26 cellular contexts compared by ENCODE assay signal in genomic region chr6:93562566-93562965, GRCh38.
DNase-seq lines count a peak whose midpoint lies in the region; TF ChIP-seq lines count a peak whose summit lies in the region.
"Had no signal": no experiment of that assay in that cellular context is flagged by ENCODE, and none has a peak within 500 bp of the region (broad histone marks: within the 10 kb centered on the region; RNA-seq: fewer than 3 reads in every experiment).

No MANE protein-coding gene starts in this region.

- H3K4me1 ChIP-seq in H9 (ENCODE audit: insufficient read depth, low read length), result no peaks in the 10 kb centered on the region
- H3K4me1 ChIP-seq: body of pancreas, Caco-2, heart left ventricle had no signal

- H3K4me2 ChIP-seq in H9 (ENCODE audit: insufficient read depth, insufficient read length, low read length), result no peak overlapping the region
- H3K4me2 ChIP-seq: PC-9 had no signal

- H3K4me3 ChIP-seq in brain microvascular endothelial cell (ENCODE audit: low read depth, low read length) (no peak overlapping the region), retinal pigment epithelial cell (ENCODE audit: low read length) (no peak overlapping the region), WERI-Rb-1 (ENCODE audit: low read depth, low read length) (no peak overlapping the region)
- H3K4me3 ChIP-seq: body of pancreas, heart left ventricle, PC-9 had no signal

- H4K91ac ChIP-seq in H9 (ENCODE audit: insufficient read length, low read depth, low read length), result no peak overlapping the region

- H3K23me2 ChIP-seq in H9 (ENCODE audit: insufficient read length, low read depth, low read length, poor library complexity, severe bottlenecking), result no peaks in the 10 kb centered on the region

- H3K27ac ChIP-seq in brain microvascular endothelial cell (no peak overlapping the region), WERI-Rb-1 (no peak overlapping the region), H9 (ENCODE audit: insufficient read length, low read depth, low read length) (no peak overlapping the region)
- H3K27ac ChIP-seq: body of pancreas, HL-60, PC-9 had no signal

- H4K8ac ChIP-seq in H9 (replicated peaks; ENCODE audit: insufficient read length, low read depth, low read length), result no peak overlapping the region

- H2BK20ac ChIP-seq in H9 (ENCODE audit: low read depth, low read length, poor library complexity, severe bottlenecking), result no peak overlapping the region

- no peak overlapping the region for H3K4me3 Mint-ChIP-seq in H9
- H3K4me3 Mint-ChIP-seq: activated CD4-positive, alpha-beta T cell treated with anti-CD3 and anti-CD28 coated beads, Interleukin-2, amount 10 ng/mL, durations not matched to agents 24 days and 14 days; activated T-cell treated with anti-CD3 and anti-CD28 coated beads, Interleukin-2, amount 50 U/mL, for 4 hours; memory B cell; naive B cell had no signal

- no peaks in the 10 kb centered on the region for H4K20me1 ChIP-seq in H9 (ENCODE audit: control insufficient read depth, insufficient read depth, insufficient read length)

- H2AFZ ChIP-seq in H9 (ENCODE audit: low read length), result no peak overlapping the region
- H2AFZ ChIP-seq: PC-9 had no signal

- no peak overlapping the region for H2BK12ac ChIP-seq in H9 (ENCODE audit: insufficient read length, low read depth, low read length)

- H3K9me3 ChIP-seq in WERI-Rb-1 (ENCODE audit: severe bottlenecking) (no peaks in the 10 kb centered on the region), H9 (ENCODE audit: control insufficient read depth, low read depth, low read length) (no peaks in the 10 kb centered on the region)
- H3K9me3 ChIP-seq: body of pancreas, Caco-2, heart left ventricle had no signal

- H3K14ac ChIP-seq in H9 (ENCODE audit: insufficient read depth, low read length), result no peak overlapping the region

- TF ChIP-seq CTCF in brain microvascular endothelial cell (IDR thresholded peaks at IDR 0.05; ENCODE audit: low read depth, low read length, missing control alignments) (no peak), retinal pigment epithelial cell (conservative IDR thresholded peaks at IDR 0.05; ENCODE audit: low read depth, low read length) (no peak), WERI-Rb-1 (IDR thresholded peaks at IDR 0.05; ENCODE audit: low read depth, low read length) (no peak), H9 (conservative IDR thresholded peaks at IDR 0.05) (no peak)

- no peaks in the 10 kb centered on the region for H3K79me1 ChIP-seq in H9 (ENCODE audit: insufficient read depth, low read depth, low read length, poor library complexity, severe bottlenecking)

- H3K9me3 Mint-ChIP-seq in H9, result no peaks in the 10 kb centered on the region
- H3K9me3 Mint-ChIP-seq: activated CD4-positive, alpha-beta T cell treated with anti-CD3 and anti-CD28 coated beads, Interleukin-2, amount 10 ng/mL, durations not matched to agents 24 days and 14 days; memory B cell had no signal

- H3K27ac Mint-ChIP-seq in H9, result peak overlapping the region in 1 of 3 experiments; percentile 13; a peak in 1 of 7 replicates
- H3K27ac Mint-ChIP-seq: activated CD4-positive, alpha-beta T cell treated with anti-CD3 and anti-CD28 coated beads, Interleukin-2, amount 10 ng/mL, durations not matched to agents 24 days and 14 days; memory B cell; naive B cell had no signal

- H3K4me1 Mint-ChIP-seq in H9, result peaks cover 8% of the 10 kb centered on the region in 2 experiments
- H3K4me1 Mint-ChIP-seq: activated CD4-positive, alpha-beta T cell treated with anti-CD3 and anti-CD28 coated beads, Interleukin-2, amount 10 ng/mL, durations not matched to agents 24 days and 14 days; memory B cell; naive B cell had no signal

- H3K36me3 Mint-ChIP-seq in H9 (ENCODE audit: insufficient read depth in 1 of 3, low read depth in 3 of 3), result no peaks in the 10 kb centered on the region; a peak in 1 of 7 replicates
- H3K36me3 Mint-ChIP-seq: memory B cell, naive B cell had no signal

- H3K18ac ChIP-seq in H9 (ENCODE audit: insufficient read length, low read depth, low read length), result no peak overlapping the region

- in situ Hi-C loops in brain microvascular endothelial cell (cut with HindIII; ENCODE audit: low pct_ligation_motif_present, low sequenced_read_pairs), result no loop called here

- H3K23ac ChIP-seq in H9 (ENCODE audit: insufficient read length, low read depth, low read length), result no peak overlapping the region

- no peak overlapping the region for H3K56ac ChIP-seq in H9 (ENCODE audit: insufficient read length, low read depth, low read length)

- no peaks in the 10 kb centered on the region for H3K27me3 Mint-ChIP-seq in H9 (ENCODE audit: low read depth)
- H3K27me3 Mint-ChIP-seq: activated CD4-positive, alpha-beta T cell treated with anti-CD3 and anti-CD28 coated beads, Interleukin-2, amount 10 ng/mL, durations not matched to agents 24 days and 14 days; memory B cell; naive B cell had no signal

- H3T11ph ChIP-seq in H9 (ENCODE audit: low read length), result no peak overlapping the region

- H3K36me3 ChIP-seq in brain microvascular endothelial cell (replicated peaks) (no peaks in the 10 kb centered on the region), WERI-Rb-1 (no peaks in the 10 kb centered on the region)
- H3K36me3 ChIP-seq: heart left ventricle had no signal

- WGBS in H9 (ENCODE audit: extremely low coverage, insufficient read length, low lambda C conversion rate), result no CpG with 5 or more reads among the region's 1 CpG

- H2BK5ac ChIP-seq in H9 (ENCODE audit: insufficient read length, low read length), result no peak overlapping the region

- H2BK120ac ChIP-seq in H9 (ENCODE audit: low read depth, low read length, poor library complexity, severe bottlenecking), result no peak overlapping the region

- no peak overlapping the region for H2AK5ac ChIP-seq in H9 (ENCODE audit: insufficient read length, low read length)

- H3K4ac ChIP-seq in H9 (ENCODE audit: low read depth, low read length), result no peak overlapping the region

- no peak overlapping the region for H4K5ac ChIP-seq in H9 (ENCODE audit: insufficient read length, low read depth, low read length)

- DNase-seq in HT1080 (ENCODE audit: low read depth), result peak; percentile 5
- peak; percentile 70 for DNase-seq in brain microvascular endothelial cell
- DNase-seq in kidney glomerular epithelial cell (lab: John Stamatoyannopoulos, UW), result peak; percentile 45
- DNase-seq in retinal pigment epithelial cell (ENCODE audit: low read depth), result peak; percentile 87
- no peak for DNase-seq in NCI-H2227 (lab: John Stamatoyannopoulos, UW; ENCODE audit: unreplicated experiment)
- DNase-seq in NCI-H1694 (lab: John Stamatoyannopoulos, UW), result no peak
- DNase-seq in WERI-Rb-1, result no peak
- no peak for DNase-seq in H9
- DNase-seq: activated CD4-positive, alpha-beta T cell treated with anti-CD3 and anti-CD28 coated beads, Interleukin-2, amount 10 ng/mL, durations not matched to agents 24 days and 14 days; activated gamma-delta T cell treated with Interleukin-2 at 50 U/mL for 16 hours; activated T-cell treated with anti-CD3 and anti-CD28 coated beads, Interleukin-2, amount 50 U/mL, for 4 hours; body of pancreas; C1 segment of cervical spinal cord; Caco-2; DMS79; heart left ventricle; naive B cell; NCI-H1048; NCI-H187 treated with DMSO at 0.1 percent for 48 hours; NCI-H526; NK-92 treated with Interleukin-12 subunit alpha and Interleukin-12 subunit beta, amount 100 ng/mL, for 24 hours; PC-9; SHP77 treated with DMSO at 0.1 percent for 48 hours; small intestine had no signal

- no peaks in the 10 kb centered on the region for H3K27me3 ChIP-seq in brain microvascular endothelial cell (replicated peaks)
- no peaks in the 10 kb centered on the region for H3K27me3 ChIP-seq in WERI-Rb-1 (ENCODE audit: insufficient read depth, low read depth, severe bottlenecking)
- H3K27me3 ChIP-seq in H9 (ENCODE audit: insufficient read depth, low read length), result no peaks in the 10 kb centered on the region
- H3K27me3 ChIP-seq: body of pancreas, heart left ventricle had no signal

- H2BK15ac ChIP-seq in H9 (ENCODE audit: low read depth, low read length), result no peak overlapping the region

- no peaks in the 10 kb centered on the region for H3K79me2 ChIP-seq in H9 (ENCODE audit: insufficient read depth, low read length)

- H3K9ac ChIP-seq in H9 (ENCODE audit: extremely low read depth, insufficient read length, low read length), result no peak overlapping the region

Comparison
In these comparisons a context has a peak if more than half of its experiments do, and no peak if none do; other contexts are left out.
1. DNase-seq: peak in HT1080 (single experiment), brain microvascular endothelial cell (single experiment), kidney glomerular epithelial cell (single experiment) and retinal pigment epithelial cell (single experiment); none in NCI-H2227 (single experiment), NCI-H1694 (single experiment), WERI-Rb-1 (single experiment) and H9 (single experiment).